In the genomic region with DNA sequence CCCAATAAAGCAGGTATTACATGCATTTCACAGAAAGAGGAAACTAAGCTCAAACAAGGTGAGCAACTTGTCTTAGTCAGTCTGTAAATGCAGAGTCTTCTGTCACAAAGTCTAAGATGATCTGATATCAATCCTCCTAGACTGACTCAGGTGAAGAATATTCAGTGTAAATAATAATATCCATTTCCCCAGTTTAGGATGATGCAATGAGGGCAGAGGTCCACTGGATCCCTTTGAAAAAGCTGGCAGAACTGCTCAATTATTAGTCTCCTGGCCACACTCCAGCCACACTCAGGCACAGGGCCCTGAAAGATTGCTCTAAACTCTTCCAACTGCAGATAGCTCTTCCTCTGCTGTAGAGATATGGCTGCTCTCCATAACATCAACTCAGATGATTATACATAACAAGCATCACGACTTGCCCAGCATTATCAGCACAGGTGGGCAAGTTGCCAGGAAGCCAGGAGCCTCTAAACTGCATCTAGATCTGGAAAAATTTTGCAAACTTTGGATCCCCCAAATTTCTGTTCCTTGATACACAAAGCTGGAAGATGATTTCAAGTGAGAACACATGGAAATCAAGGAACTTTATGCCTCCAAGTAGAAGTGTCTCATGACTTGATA, we compare ENCODE assay signal across 19 cellular contexts.
A peak's percentile ranks its signal among the peaks of the same experiment; 100 is the strongest.
DNase-seq lines count a peak whose midpoint lies in the region; ATAC-seq, FAIRE-seq and TF ChIP-seq lines count a peak whose summit lies in the region.
"Had no signal": no experiment of that assay in that cellular context is flagged by ENCODE, and none has a peak within 500 bp of the region (broad histone marks: within the 10 kb centered on the region; RNA-seq: fewer than 3 reads in every experiment).

No MANE protein-coding gene starts in this region.

- 0% methylated on average over 1 of the region's 1 CpG for WGBS in HepG2 (ENCODE audit: low lambda C conversion rate)

- H3K4me2 ChIP-seq in PC-3 (ENCODE audit: low read length) = peak overlapping the region; percentile 19
- H3K4me2 ChIP-seq in HepG2 (ENCODE audit: low read depth, low read length) = no peak overlapping the region

- H3K36me3 Mint-ChIP-seq in endothelial cell (ENCODE audit: low read depth, unreplicated experiment) = no peaks in the 10 kb centered on the region
- H3K36me3 Mint-ChIP-seq: naive thymus-derived CD4-positive, alpha-beta T cell had no signal

- peaks cover 1% of the 10 kb centered on the region for H3K27me3 Mint-ChIP-seq in endothelial cell (ENCODE audit: unreplicated experiment)

- H3K27ac Mint-ChIP-seq in endothelial cell (ENCODE audit: unreplicated experiment) = no peak overlapping the region
- H3K27ac Mint-ChIP-seq: effector memory CD8-positive, alpha-beta T cell; naive thymus-derived CD4-positive, alpha-beta T cell had no signal

- H3K4me3 Mint-ChIP-seq in endothelial cell (ENCODE audit: unreplicated experiment) = no peak overlapping the region
- H3K4me3 Mint-ChIP-seq: effector memory CD8-positive, alpha-beta T cell; naive thymus-derived CD4-positive, alpha-beta T cell had no signal

- H3K27me3 ChIP-seq in PC-3 (ENCODE audit: low read length) (no peaks in the 10 kb centered on the region), HepG2 (ENCODE audit: control insufficient read depth in 1 of 2, insufficient read depth in 2 of 2, low read length in 2 of 2) (no peaks in the 10 kb centered on the region)
- H3K27me3 ChIP-seq: suprapubic skin had no signal

- no peaks in the 10 kb centered on the region for H3K4me1 Mint-ChIP-seq in endothelial cell (ENCODE audit: unreplicated experiment)
- H3K4me1 Mint-ChIP-seq: naive thymus-derived CD4-positive, alpha-beta T cell had no signal

- H2AFZ ChIP-seq in PC-3 (ENCODE audit: low read length) (no peak overlapping the region), HepG2 (ENCODE audit: low read length) (no peak overlapping the region)

- POLR2A ChIA-PET in PC-3 (lab: Charles Lee; ENCODE audit: unreplicated experiment) (interaction anchor here (1.0 kb wide), 1 partner anchor 29 kb away, joined by 10 read pairs; no protein-coding TSS in a partner anchor), HepG2 (lab: Yijun Ruan, JAX) (no interaction called here)

- no peaks in the 10 kb centered on the region for H3K9me3 ChIP-seq in PC-3 (ENCODE audit: low read length)
- H3K9me3 ChIP-seq in HepG2 (ENCODE audit: low read length) = no peaks in the 10 kb centered on the region
- H3K9me3 ChIP-seq: suprapubic skin had no signal

- intact Hi-C loops in PC-3 (cut with micrococcal nuclease) = loop anchor here (1.0 to 2.0 kb wide), 2 partner anchors 30 to 42 kb away; no protein-coding TSS in a partner anchor
- intact Hi-C loops in HepG2 (cut with micrococcal nuclease; ENCODE audit: unreplicated experiment) = no loop called here

- H4K20me1 ChIP-seq in PC-3 (ENCODE audit: low read length) = no peaks in the 10 kb centered on the region
- H4K20me1 ChIP-seq in HepG2 (ENCODE audit: insufficient read depth, low read length) = no peaks in the 10 kb centered on the region

- H3K27ac ChIP-seq in PC-3 (ENCODE audit: low read length) (peak overlapping the region; percentile 37), HepG2 (ENCODE audit: extremely low read length, insufficient read depth, low read length) (no peak overlapping the region)
- H3K27ac ChIP-seq: SK-N-MC, suprapubic skin had no signal

- H3K4me3 ChIP-seq in PC-3 (ENCODE audit: low read length) (no peak overlapping the region), epithelial cell of proximal tubule (ENCODE audit: low read depth, low read length) (no peak overlapping the region), HepG2 (replicated peaks in 1 of 3; ENCODE audit: insufficient read depth in 1 of 3, low read depth in 2 of 3, low read length in 3 of 3) (no peak overlapping the region)
- H3K4me3 ChIP-seq: SK-N-MC, suprapubic skin had no signal

- no peaks in the 10 kb centered on the region for H3K9me3 Mint-ChIP-seq in endothelial cell (ENCODE audit: unreplicated experiment)
- H3K9me3 Mint-ChIP-seq: effector memory CD8-positive, alpha-beta T cell had no signal

- no peak for TF ChIP-seq RAD21 in HepG2 (CRISPR knock-in tag; IDR thresholded peaks at IDR 0.05)

- peaks cover 15% of the 10 kb centered on the region for H3K4me1 ChIP-seq in PC-3 (ENCODE audit: insufficient read depth, low read length)
- H3K4me1 ChIP-seq in HepG2 (ENCODE audit: insufficient read depth, low read length) = no peaks in the 10 kb centered on the region
- H3K4me1 ChIP-seq: suprapubic skin had no signal

- TF ChIP-seq CTCF in PC-3 (conservative IDR thresholded peaks at IDR 0.05; ENCODE audit: low read depth, low read length) = no peak
- no peak for TF ChIP-seq CTCF in epithelial cell of proximal tubule (conservative IDR thresholded peaks at IDR 0.05; ENCODE audit: low read depth, low read length)
- TF ChIP-seq CTCF in HepG2 (CRISPR knock-in tag; IDR thresholded peaks at IDR 0.05) = no peak
- TF ChIP-seq CTCF in endothelial cell (IDR thresholded peaks at IDR 0.05; ENCODE audit: unreplicated experiment) = no peak

- H3K36me3 ChIP-seq in PC-3 (ENCODE audit: low read depth, low read length) = no peaks in the 10 kb centered on the region
- H3K36me3 ChIP-seq in HepG2 (replicated peaks in 1 of 2; ENCODE audit: control insufficient read depth in 1 of 2, insufficient read depth in 2 of 2, low read length in 2 of 2) = no peaks in the 10 kb centered on the region
- H3K36me3 ChIP-seq: suprapubic skin had no signal

- in situ Hi-C loops in HepG2 (cut with HindIII; ENCODE audit: extremely low pct_ligation_motif_present, low pct_unique_long_range_greater_than_20kb) = no loop called here

- CTCF ChIA-PET in PC-3 (lab: Charles Lee) = interaction anchor here (0.7 to 0.8 kb wide), 2 partner anchors 30 to 46 kb away, joined by 3 read pairs; no protein-coding TSS in a partner anchor
- CTCF ChIA-PET in HepG2 (lab: Yijun Ruan, JAX; ENCODE audit: low intra/inter-chr PET ratio, low total read pairs) = no interaction called here

- no peaks in the 10 kb centered on the region for H3K9me2 ChIP-seq in PC-3 (replicated peaks; ENCODE audit: low read length)

- H3F3A ChIP-seq in PC-3 (ENCODE audit: low read length, unreplicated experiment) = no peaks in the 10 kb centered on the region

- DNase-seq in ELR (ENCODE audit: low read depth) (peak; percentile 8), PC-3 (peak; percentile 95), epithelial cell of proximal tubule (ENCODE audit: low read depth) (peak; percentile 37), HepG2 (ENCODE audit: low spot score) (peak; percentile 4), NCI-H187 treated with DMSO at 0.1 percent for 48 hours (lab: John Stamatoyannopoulos, UW) (no peak), endothelial cell (ENCODE audit: low spot score) (no peak)
- DNase-seq in stimulated activated CD4-positive, alpha-beta T cell treated with anti-CD3 and anti-CD28 coated beads, Interleukin-2, amount 100 ng/mL, for 48 hours = no peak
- DNase-seq: activated CD4-positive, CD25-positive, alpha-beta regulatory T cell treated with anti-CD3 and anti-CD28 coated beads, Interleukin-2, amount 50 U/mL, for 72 hours; COR-L47; effector memory CD8-positive, alpha-beta T cell; KBM-7; naive thymus-derived CD4-positive, alpha-beta T cell; NCI-H1092; NCI-H82 had no signal

- BruUV-seq in PC-3 (replicated peaks; lab: Mats Ljungman, UMichigan) (no TSS peak), HepG2 (replicated peaks; lab: Mats Ljungman, UMichigan) (no TSS peak)

- H3K9ac ChIP-seq in PC-3 (ENCODE audit: low read length) (no peak overlapping the region), HepG2 (ENCODE audit: insufficient read depth, low read depth, low read length) (no peak overlapping the region)

- ATAC-seq in PC-3 (peak; percentile 95), HepG2 (no peak), GM21529 (IDR thresholded peaks at IDR 0.05; ENCODE audit: unreplicated experiment) (no peak)
- ATAC-seq: effector memory CD8-positive, alpha-beta T cell; naive thymus-derived CD4-positive, alpha-beta T cell had no signal

- no peak for TF ChIP-seq POLR2A in HepG2 (IDR thresholded peaks at IDR 0.05; ENCODE audit: insufficient read depth in 1 of 2, low read depth in 2 of 2, low read length in 2 of 2)

- FAIRE-seq in HepG2 (lab: Jason Lieb, UNC) = no peak
- FAIRE-seq: GM19239, RCC 7860 had no signal

- TF ChIP-seq EP300 in HepG2 (IDR thresholded peaks at IDR 0.05; ENCODE audit: low read depth in 2 of 2, low read length in 2 of 2) (no peak), HepG2 (CRISPR knock-in tag; IDR thresholded peaks at IDR 0.05; ENCODE audit: borderline replicate concordance) (no peak)

- H3K79me2 ChIP-seq in PC-3 (ENCODE audit: low read length) (no peaks in the 10 kb centered on the region), HepG2 (ENCODE audit: insufficient read depth, low read length) (no peaks in the 10 kb centered on the region)

TF ChIP-seq in HepG2, 621 proteins besides CTCF, POLR2A, EP300 and RAD21 (continues in another document):
- no peak for TF ChIP-seq ZNF652 (CRISPR knock-in tag; IDR thresholded peaks at IDR 0.05; ENCODE audit: borderline replicate concordance, low read depth)
- 0 out of 2 replicates have a peak, but pooled peaks have one; percentile 34 for TF ChIP-seq FOSL2 (CRISPR knock-in tag; IDR thresholded peaks at IDR 0.05)
- no peak for TF ChIP-seq YY1 (IDR thresholded peaks at IDR 0.05; ENCODE audit: insufficient read depth, insufficient replicate concordance, low read depth, low read length)
- no peak for TF ChIP-seq YEATS4 (CRISPR knock-in tag; IDR thresholded peaks at IDR 0.05; ENCODE audit: borderline replicate concordance)
- TF ChIP-seq, protein P1, sequence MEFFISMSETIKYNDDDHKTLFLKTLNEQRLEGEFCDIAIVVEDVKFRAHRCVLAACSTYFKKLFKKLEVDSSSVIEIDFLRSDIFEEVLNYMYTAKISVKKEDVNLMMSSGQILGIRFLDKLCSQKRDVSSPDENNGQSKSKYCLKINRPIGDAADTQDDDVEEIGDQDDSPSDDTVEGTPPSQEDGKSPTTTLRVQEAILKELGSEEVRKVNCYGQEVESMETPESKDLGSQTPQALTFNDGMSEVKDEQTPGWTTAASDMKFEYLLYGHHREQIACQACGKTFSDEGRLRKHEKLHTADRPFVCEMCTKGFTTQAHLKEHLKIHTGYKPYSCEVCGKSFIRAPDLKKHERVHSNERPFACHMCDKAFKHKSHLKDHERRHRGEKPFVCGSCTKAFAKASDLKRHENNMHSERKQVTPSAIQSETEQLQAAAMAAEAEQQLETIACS (CRISPR knock-in tag; IDR thresholded peaks at IDR 0.05) = no peak
- TF ChIP-seq CEBPB (IDR thresholded peaks at IDR 0.05; ENCODE audit: borderline replicate concordance, low read depth, low read length) = peak; percentile 46; the same call in 1 of the 2 replicates
- TF ChIP-seq ZNF143 (CRISPR knock-in tag; IDR thresholded peaks at IDR 0.05) = no peak
- TF ChIP-seq ZSCAN29 (CRISPR knock-in tag; conservative IDR thresholded peaks at IDR 0.05) = no peak
- TF ChIP-seq ZC3H13 (CRISPR knock-in tag; IDR thresholded peaks at IDR 0.05) = no peak

Comparison
In these comparisons a context has a peak if more than half of its experiments do, and no peak if none do; other contexts are left out.
1. DNase-seq: peak in ELR (single experiment), PC-3 (single experiment), epithelial cell of proximal tubule (single experiment) and HepG2 (single experiment); none in stimulated activated CD4-positive, alpha-beta T cell treated with anti-CD3 and anti-CD28 coated beads, Interleukin-2, amount 100 ng/mL, for 48 hours (0 of 2), NCI-H187 treated with DMSO at 0.1 percent for 48 hours (single experiment) and endothelial cell (single experiment).